15 cellular contexts compared by ENCODE assay signal in the genomic region with DNA sequence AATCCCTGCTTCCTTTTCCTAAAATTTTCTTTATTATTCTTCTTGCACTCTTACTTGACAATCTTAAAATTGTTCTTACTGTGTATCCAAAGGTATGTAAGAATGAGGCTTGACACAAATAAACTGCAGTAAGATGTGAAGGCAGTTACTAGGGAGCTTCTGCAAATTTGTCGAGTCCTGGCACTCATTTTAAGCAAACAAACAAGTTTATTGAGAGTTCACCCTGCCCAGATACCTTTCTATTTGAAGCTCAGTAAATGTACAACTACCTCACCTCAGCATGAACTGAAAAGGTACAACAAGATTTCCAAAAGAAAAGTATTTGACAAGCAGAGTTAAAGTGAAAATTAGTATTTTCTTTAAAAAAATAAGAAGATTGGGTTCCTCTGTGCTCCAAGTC. TPM values are rescaled to one million over a fixed set of nuclear protein-coding genes. Genes with fewer than 3 reads are reported as not detected.
A peak's percentile ranks its signal among the peaks of the same experiment; 100 is the strongest.
DNase-seq lines count a peak whose midpoint lies in the region; ATAC-seq, FAIRE-seq and TF ChIP-seq lines count a peak whose summit lies in the region.
"Had no signal": no experiment of that assay in that cellular context is flagged by ENCODE, and none has a peak within 500 bp of the region (broad histone marks: within the 10 kb centered on the region; RNA-seq: fewer than 3 reads in every experiment).

No MANE protein-coding gene starts in this region.

- ATAC-seq in HepG2 (no peak), lower lobe of right lung (peak in 1 of 2 donors; percentile 56)

- no peak overlapping the region for H3K27ac Mint-ChIP-seq in activated T-cell treated with anti-CD3 and anti-CD28 coated beads, Interleukin-2, amount 50 U/mL, for 24 hours

- DNase-seq in HepG2 (ENCODE audit: low spot score) (no peak), lower lobe of right lung (no peak), stomach (no peak), DMS53 (lab: John Stamatoyannopoulos, UW) (no peak), adrenal gland (no peak), NCI-H1092 (lab: John Stamatoyannopoulos, UW) (no peak)
- no peak for DNase-seq in activated T-cell treated with anti-CD3 and anti-CD28 coated beads, Interleukin-2, amount 50 U/mL, for 24 hours
- DNase-seq: DMS153, IMR-90, NCI-H1436 treated with DMSO at 0.1 percent for 48 hours, NCI-H2081, NCI-H524 had no signal

- peak overlapping the region in 1 of 2 donors; percentile 50 for H3K27ac ChIP-seq in liver (ENCODE audit: low read depth in 1 of 2, low read length in 2 of 2)
- no peak overlapping the region for H3K27ac ChIP-seq in HepG2 (ENCODE audit: extremely low read length, insufficient read depth, low read length)
- H3K27ac ChIP-seq in lower lobe of right lung, result peak overlapping the region; percentile 36
- H3K27ac ChIP-seq in stomach, result peak overlapping the region in 4 of 5 donors; percentile 10 to 67 (median 40)
- H3K27ac ChIP-seq in adrenal gland, result no peak overlapping the region

- H3K79me2 ChIP-seq in HepG2 (ENCODE audit: insufficient read depth, low read length), result no peaks in the 10 kb centered on the region

- no peaks in the 10 kb centered on the region for H3K36me3 Mint-ChIP-seq in activated T-cell treated with anti-CD3 and anti-CD28 coated beads, Interleukin-2, amount 50 U/mL, for 24 hours (ENCODE audit: low read depth)

- peak overlapping the region in 2 of 3 donors; percentile 16 to 23 for H3K4me3 ChIP-seq in liver (ENCODE audit: low read depth in 1 of 3, low read length in 3 of 3)
- H3K4me3 ChIP-seq in HepG2 (replicated peaks in 1 of 3; ENCODE audit: insufficient read depth in 1 of 3, low read depth in 2 of 3, low read length in 3 of 3), result no peak overlapping the region
- H3K4me3 ChIP-seq in lower lobe of right lung, result no peak overlapping the region
- H3K4me3 ChIP-seq in stomach, result no peak overlapping the region
- H3K4me3 ChIP-seq in adrenal gland, result no peak overlapping the region
- H3K4me3 ChIP-seq: HAP-1 had no signal

- H3K9ac ChIP-seq in liver (ENCODE audit: low read depth in 1 of 2, low read length in 2 of 2) (peak overlapping the region in 1 of 2 donors; percentile 63), HepG2 (ENCODE audit: insufficient read depth, low read depth, low read length) (no peak overlapping the region)

- FAIRE-seq in HepG2 (lab: Jason Lieb, UNC), result no peak
- FAIRE-seq: RCC 7860 had no signal

- H3K4me1 ChIP-seq in liver (ENCODE audit: control insufficient read depth in 4 of 4, insufficient read depth in 4 of 4, low read length in 3 of 4), result peaks cover 2 to 16% (median 15%) of the 10 kb centered on the region in 4 donors
- H3K4me1 ChIP-seq in HepG2 (ENCODE audit: insufficient read depth, low read length), result peaks cover 20% of the 10 kb centered on the region
- H3K4me1 ChIP-seq in lower lobe of right lung, result peaks cover 5% of the 10 kb centered on the region
- H3K4me1 ChIP-seq in stomach, result peaks cover 0 to 17% (median 3%) of the 10 kb centered on the region in 4 donors
- H3K4me1 ChIP-seq in adrenal gland (replicated peaks in 1 of 2), result no peaks in the 10 kb centered on the region

- no peak overlapping the region for H3K4me2 ChIP-seq in HepG2 (ENCODE audit: low read depth, low read length)

- no peak overlapping the region for H2AFZ ChIP-seq in HepG2 (ENCODE audit: low read length)

- CTCF ChIA-PET in HepG2 (lab: Yijun Ruan, JAX; ENCODE audit: low intra/inter-chr PET ratio, low total read pairs), result no interaction called here

- no peaks in the 10 kb centered on the region for H3K4me1 Mint-ChIP-seq in activated T-cell treated with anti-CD3 and anti-CD28 coated beads, Interleukin-2, amount 50 U/mL, for 24 hours (ENCODE audit: low read depth)

- TF ChIP-seq RAD21 in liver (IDR thresholded peaks at IDR 0.05) (peak in 1 of 2 donors; percentile 17), HepG2 (CRISPR knock-in tag; IDR thresholded peaks at IDR 0.05) (no peak)

- H3K9me3 ChIP-seq in liver (ENCODE audit: control insufficient read depth in 4 of 4, low read length in 3 of 4), result no peaks in the 10 kb centered on the region
- H3K9me3 ChIP-seq in HepG2 (ENCODE audit: low read length), result no peaks in the 10 kb centered on the region
- H3K9me3 ChIP-seq in lower lobe of right lung, result no peaks in the 10 kb centered on the region
- no peaks in the 10 kb centered on the region for H3K9me3 ChIP-seq in stomach
- H3K9me3 ChIP-seq in adrenal gland (replicated peaks in 1 of 3), result no peaks in the 10 kb centered on the region
- H3K9me3 ChIP-seq: HAP-1 had no signal

- intact Hi-C loops in HepG2 (cut with micrococcal nuclease; ENCODE audit: unreplicated experiment) (no loop called here), lower lobe of right lung (cut with DNase I) (no loop called here), stomach (cut with DNase I; ENCODE audit: low total_unique reads) (no loop called here), adrenal gland (cut with DNase I) (no loop called here)

- no peak overlapping the region for H3K4me3 Mint-ChIP-seq in activated T-cell treated with anti-CD3 and anti-CD28 coated beads, Interleukin-2, amount 50 U/mL, for 24 hours

- H3K27me3 ChIP-seq in liver (ENCODE audit: control insufficient read depth in 4 of 4, insufficient read depth in 4 of 4, low read length in 3 of 4), result no peaks in the 10 kb centered on the region
- no peaks in the 10 kb centered on the region for H3K27me3 ChIP-seq in HepG2 (ENCODE audit: control insufficient read depth in 1 of 2, insufficient read depth in 2 of 2, low read length in 2 of 2)
- H3K27me3 ChIP-seq in lower lobe of right lung (ENCODE audit: low read depth), result no peaks in the 10 kb centered on the region
- H3K27me3 ChIP-seq in stomach, result peaks cover 0 to 4% (median 0%) of the 10 kb centered on the region in 3 donors
- peaks cover 15% of the 10 kb centered on the region for H3K27me3 ChIP-seq in adrenal gland

- H4K20me1 ChIP-seq in HepG2 (ENCODE audit: insufficient read depth, low read length), result no peaks in the 10 kb centered on the region

- POLR2A ChIA-PET in HepG2 (lab: Yijun Ruan, JAX), result no interaction called here

- TF ChIP-seq EP300 in HepG2 (IDR thresholded peaks at IDR 0.05; ENCODE audit: low read depth in 2 of 2, low read length in 2 of 2) (no peak), HepG2 (CRISPR knock-in tag; IDR thresholded peaks at IDR 0.05; ENCODE audit: borderline replicate concordance) (no peak), stomach (IDR thresholded peaks at IDR 0.05) (no peak)

- TF ChIP-seq POLR2A in HepG2 (IDR thresholded peaks at IDR 0.05; ENCODE audit: insufficient read depth in 1 of 2, low read depth in 2 of 2, low read length in 2 of 2), result no peak
- TF ChIP-seq POLR2A in stomach (IDR thresholded peaks at IDR 0.05), result no peak
- no peak for TF ChIP-seq POLR2A in adrenal gland (IDR thresholded peaks at IDR 0.05)

- in situ Hi-C loops in HepG2 (cut with HindIII; ENCODE audit: extremely low pct_ligation_motif_present, low pct_unique_long_range_greater_than_20kb), result no loop called here

- H3K36me3 ChIP-seq in liver (ENCODE audit: control insufficient read depth in 4 of 4, insufficient read depth in 3 of 4, low read depth in 1 of 4, low read length in 3 of 4) (no peaks in the 10 kb centered on the region), HepG2 (replicated peaks in 1 of 2; ENCODE audit: control insufficient read depth in 1 of 2, insufficient read depth in 2 of 2, low read length in 2 of 2) (no peaks in the 10 kb centered on the region), lower lobe of right lung (no peaks in the 10 kb centered on the region), stomach (no peaks in the 10 kb centered on the region), adrenal gland (replicated peaks in 1 of 2) (no peaks in the 10 kb centered on the region)
- H3K36me3 ChIP-seq: HAP-1 had no signal

- peaks cover 45% of the 10 kb centered on the region for H3K27me3 Mint-ChIP-seq in activated T-cell treated with anti-CD3 and anti-CD28 coated beads, Interleukin-2, amount 50 U/mL, for 24 hours

- TF ChIP-seq CTCF in liver (IDR thresholded peaks at IDR 0.05; ENCODE audit: low read depth, low read length, missing input control) (no peak), HepG2 (CRISPR knock-in tag; IDR thresholded peaks at IDR 0.05) (no peak), lower lobe of right lung (IDR thresholded peaks at IDR 0.05) (no peak), stomach (IDR thresholded peaks at IDR 0.05) (no peak), adrenal gland (IDR thresholded peaks at IDR 0.05) (no peak)

- no TSS peak for BruUV-seq in HepG2 (replicated peaks; lab: Mats Ljungman, UMichigan)

- WGBS in liver, result 18% methylated on average over 1 of the region's 1 CpG
- WGBS in HepG2 (ENCODE audit: low lambda C conversion rate), result 0% methylated on average over 1 of the region's 1 CpG
- 22 to 35% (median 32%) methylated on average over 1 of the region's 1 CpG for WGBS in stomach, 5 donors
- WGBS in adrenal gland, 4 donors, result 50 to 67% (median 57%) methylated on average over 1 of the region's 1 CpG

- no peaks in the 10 kb centered on the region for H3K9me3 Mint-ChIP-seq in activated T-cell treated with anti-CD3 and anti-CD28 coated beads, Interleukin-2, amount 50 U/mL, for 24 hours

RNA-seq across cellular contexts. Expression of gene SYTL4, which starts 13.3 kb away (rescaled TPM):
- 10 to 100 TPM in 1 of 2 donors, 1 to 10 TPM in 1; 5.2 to 26.2 TPM for total RNA-seq in liver
- 10 to 100 TPM in 1 of 2 donors, 1 to 10 TPM in 1; 9.5 to 10.9 TPM for polyA plus RNA-seq in liver
- total RNA-seq in HepG2 (2016; rRNA removed; fragmentation: Illumina TruSeq; extraction: Trizol), result 0.67 and 0.73 TPM in 2 replicates
- 0.18 and 0.30 TPM in 2 replicates for total RNA-seq in HepG2 (2016; cell fraction: cytosol; rRNA removed; fragmentation: Illumina TruSeq; extraction: Trizol; ENCODE audit: low read depth)
- 0.71 and 0.80 TPM in 2 replicates for total RNA-seq in HepG2 (2016; cell fraction: insoluble cytoplasmic fraction; rRNA removed; fragmentation: Illumina TruSeq; extraction: Trizol)
- 0.28 and 0.31 TPM in 2 replicates for total RNA-seq in HepG2 (2016; cell fraction: membrane; rRNA removed; fragmentation: Illumina TruSeq; extraction: Trizol)
- total RNA-seq in HepG2 (2016; cell fraction: nucleus; rRNA removed; fragmentation: Illumina TruSeq; extraction: Trizol), result 0.66 and 0.71 TPM in 2 replicates
- polyA plus RNA-seq in HepG2 (2011; rRNA removed), result 0.22 and 0.41 TPM in 2 replicates
- polyA plus RNA-seq in HepG2 (2011; cell fraction: cytosol; rRNA removed), result 0.04 and 0.13 TPM in 2 replicates
- 0.61 and 0.64 TPM in 2 replicates for polyA plus RNA-seq in HepG2 (2011; cell fraction: nucleus; rRNA removed)
- 0.35 and 1.0 TPM in 2 replicates for polyA plus RNA-seq in HepG2 (2012)
- polyA plus RNA-seq in HepG2 (2016; cell fraction: cytosol; fragmentation: Illumina TruSeq; extraction: Trizol; ENCODE audit: low read depth), result 0.06 TPM in 2 replicates
- polyA plus RNA-seq in HepG2 (2016; cell fraction: insoluble cytoplasmic fraction; fragmentation: Illumina TruSeq; extraction: Trizol; ENCODE audit: low read depth), result 0.43 and 1.0 TPM in 2 replicates
- 0.11 TPM in 1 of 2 replicates, not detected in the other for polyA plus RNA-seq in HepG2 (2016; cell fraction: membrane; fragmentation: Illumina TruSeq; extraction: Trizol; ENCODE audit: low read depth)
- 1.3 and 1.4 TPM in 2 replicates for polyA plus RNA-seq in HepG2 (2016; cell fraction: nucleus; fragmentation: Illumina TruSeq; extraction: Trizol; ENCODE audit: insufficient read depth, low read depth)
- 0.18 and 10.0 TPM in 2 replicates for polyA minus RNA-seq in HepG2 (2011; rRNA and poly(A)+ RNA removed; ENCODE audit: low replicate concordance)
- not detected in 2 replicates for polyA minus RNA-seq in HepG2 (2011; cell fraction: cytosol; rRNA and poly(A)+ RNA removed)
- polyA minus RNA-seq in HepG2 (2011; cell fraction: nucleus; rRNA and poly(A)+ RNA removed), result 0.50 and 0.52 TPM in 2 replicates
- 15.3 TPM for total RNA-seq in lower lobe of right lung
- total RNA-seq in stomach, result 10 to 100 TPM; 10.5 to 27.7 (median 12.5) TPM
- 10 to 100 TPM in 1 of 3 donors, 1 to 10 TPM in 2; 4.5 to 23.7 (median 4.6) TPM for polyA plus RNA-seq in stomach
- 10 to 100 TPM in 1 of 8 donors, 1 to 10 TPM in 7; 3.4 to 12.3 (median 6.0) TPM for total RNA-seq in adrenal gland
- polyA plus RNA-seq in adrenal gland, result 1 to 10 TPM; 4.0 to 5.3 (median 4.5) TPM

Comparison
In these comparisons a context has a peak if more than half of its experiments do, and no peak if none do; other contexts are left out.
1. H3K4me3 ChIP-seq: peak in liver (2 of 3); none in HepG2 (0 of 3), lower lobe of right lung (single experiment), stomach (0 of 4) and adrenal gland (0 of 4).
2. H3K27ac ChIP-seq: peak in lower lobe of right lung (single experiment) and stomach (4 of 5); none in HepG2 (single experiment) and adrenal gland (0 of 5).